ENCODE assay signal across 22 cellular contexts in genomic region chr12:39012870-39013269, GRCh38.
DNase-seq lines count a peak whose midpoint lies in the region; FAIRE-seq and TF ChIP-seq lines count a peak whose summit lies in the region.
"Had no signal": no experiment of that assay in that cellular context is flagged by ENCODE, and none has a peak within 500 bp of the region (broad histone marks: within the 10 kb centered on the region; RNA-seq: fewer than 3 reads in every experiment).

No MANE protein-coding gene starts in this region.

- H3K9ac ChIP-seq in H1 (replicated peaks in 1 of 4; ENCODE audit: extremely low read depth in 1 of 4, low read depth in 3 of 4, low read length in 3 of 4) (no peak overlapping the region), mesendoderm (ENCODE audit: low read length) (no peak overlapping the region)
- H3K9ac ChIP-seq: BLaER1 had no signal

- H3K4me2 ChIP-seq in H1 (ENCODE audit: insufficient read depth in 1 of 2, low read depth in 2 of 2, low read length in 2 of 2) (no peak overlapping the region), mesendoderm (ENCODE audit: low read length) (no peak overlapping the region)
- H3K4me2 ChIP-seq: BLaER1 had no signal

- H3K27me3 ChIP-seq in H1 (replicated peaks in 1 of 4; ENCODE audit: control insufficient read depth in 3 of 4, extremely low read depth in 1 of 4, insufficient read depth in 3 of 4, low read length in 3 of 4), result no peaks in the 10 kb centered on the region
- no peaks in the 10 kb centered on the region for H3K27me3 ChIP-seq in mesendoderm (ENCODE audit: insufficient read depth, low read length, poor library complexity)
- H3K27me3 ChIP-seq: BLaER1 had no signal

- H2BK120ac ChIP-seq in H1 (replicated peaks; ENCODE audit: low read depth, low read length), result no peak overlapping the region
- H2BK120ac ChIP-seq in mesendoderm (ENCODE audit: low read depth, low read length), result no peak overlapping the region

- H3K4me3 ChIP-seq in H1 (ENCODE audit: extremely low read depth in 1 of 4, insufficient read depth in 2 of 4, low read depth in 3 of 4, low read length in 4 of 4) (no peak overlapping the region), mesendoderm (ENCODE audit: low read length) (no peak overlapping the region)
- H3K4me3 ChIP-seq: BLaER1 had no signal

- no peak overlapping the region for H2AFZ ChIP-seq in H1 (ENCODE audit: low read length)

- H3K36me3 ChIP-seq in H1 (ENCODE audit: control insufficient read depth in 2 of 4, insufficient read depth in 4 of 4, low read length in 3 of 4) (no peaks in the 10 kb centered on the region), mesendoderm (ENCODE audit: control insufficient read depth, insufficient read depth, low read length) (no peaks in the 10 kb centered on the region)
- H3K36me3 ChIP-seq: BLaER1 had no signal

- H3K56ac ChIP-seq in H1 (replicated peaks; ENCODE audit: insufficient read length, low read depth, low read length) (no peak overlapping the region), mesendoderm (ENCODE audit: low read length) (no peak overlapping the region)

- H3K4me1 ChIP-seq in H1 (replicated peaks in 1 of 4; ENCODE audit: control insufficient read depth in 3 of 4, insufficient read depth in 4 of 4, low read length in 3 of 4) (no peaks in the 10 kb centered on the region), mesendoderm (ENCODE audit: control insufficient read depth, low read depth, low read length) (no peaks in the 10 kb centered on the region)
- H3K4me1 ChIP-seq: BLaER1 had no signal

- no peak overlapping the region for H2BK12ac ChIP-seq in H1 (ENCODE audit: low read depth, low read length)

- H4K20me1 ChIP-seq in H1 (replicated peaks in 1 of 2; ENCODE audit: control insufficient read depth in 1 of 2, insufficient read depth in 2 of 2, low read length in 2 of 2), result no peaks in the 10 kb centered on the region
- H4K20me1 ChIP-seq: BLaER1 had no signal

- no peak for TF ChIP-seq RAD21 in H1 (IDR thresholded peaks at IDR 0.05 in 1 of 2, conservative IDR thresholded peaks at IDR 0.05 in 1 of 2; ENCODE audit: low read depth in 2 of 2, low read length in 2 of 2)

- no peaks in the 10 kb centered on the region for H3K9me3 ChIP-seq in H1 (ENCODE audit: insufficient read depth in 2 of 2, low read depth in 1 of 2, low read length in 1 of 2)
- H3K9me3 ChIP-seq: BLaER1 had no signal

- no peak overlapping the region for H3K27ac ChIP-seq in H1 (ENCODE audit: low read depth, low read length)
- no peak overlapping the region for H3K27ac ChIP-seq in mesendoderm (ENCODE audit: low read depth, low read length)
- H3K27ac ChIP-seq: 22Rv1, BLaER1 had no signal

- H3K79me2 ChIP-seq in H1 (ENCODE audit: control insufficient read depth in 1 of 2, insufficient read depth in 2 of 2, low read length in 2 of 2) (no peaks in the 10 kb centered on the region), mesendoderm (ENCODE audit: control insufficient read depth, insufficient read depth, low read length) (no peaks in the 10 kb centered on the region)

- H2BK20ac ChIP-seq in H1 (ENCODE audit: low read length), result no peak overlapping the region

- no peaks in the 10 kb centered on the region for H3K23me2 ChIP-seq in H1 (ENCODE audit: low read depth, low read length)

- TF ChIP-seq POLR2A in H1 (IDR thresholded peaks at IDR 0.05; ENCODE audit: control extremely low read depth in 1 of 2, low read depth in 2 of 2, low read length in 2 of 2) (no peak), GM12892 (IDR thresholded peaks at IDR 0.05; ENCODE audit: low read depth, low read length) (no peak)

- H3K23ac ChIP-seq in H1 (ENCODE audit: insufficient read length) (no peak overlapping the region), mesendoderm (ENCODE audit: low read length) (no peak overlapping the region)

- DNase-seq in DMS53 (lab: John Stamatoyannopoulos, UW) (peak; percentile 44), DMS53 treated with DMSO at 0.1 percent for 48 hours (lab: John Stamatoyannopoulos, UW; ENCODE audit: unreplicated experiment) (no peak), RCC 7860 (ENCODE audit: low spot score) (peak; percentile 8), H1 (ENCODE audit: low read depth in 1 of 2, low spot score in 2 of 2) (no peak), mesendoderm (peak; percentile 15), AG08395 (ENCODE audit: low spot score) (no peak), GM12892 (ENCODE audit: insufficient read length) (no peak), SKM-1 (lab: John Stamatoyannopoulos, UW; ENCODE audit: unreplicated experiment) (no peak)
- DNase-seq: CD8-positive, alpha-beta T cell; DMS79 treated with DMSO at 0.1 percent for 48 hours; HFFc6; IMR-90; Kasumi-1; NCI-H1105 treated with DMSO at 0.1 percent for 48 hours; NCI-H1694 treated with DMSO at 0.1 percent for 48 hours; NCI-H345; NCI-H526 treated with DMSO at 0.1 percent for 48 hours; NK-92 treated with Interleukin-12 subunit alpha and Interleukin-12 subunit beta, amount 100 ng/mL, for 24 hours had no signal

- no peak for TF ChIP-seq CTCF in H1 (IDR thresholded peaks at IDR 0.05; ENCODE audit: control extremely low read depth in 1 of 3, insufficient read depth in 1 of 3, low read depth in 1 of 3, low read length in 3 of 3)

- no peak for FAIRE-seq in RCC 7860 (lab: Jason Lieb, UNC)
- FAIRE-seq in H1 (lab: Jason Lieb, UNC), result no peak
- no peak for FAIRE-seq in GM12892 (lab: Jason Lieb, UNC)
- FAIRE-seq: G401.6, H54 had no signal

- H2BK5ac ChIP-seq in H1 (ENCODE audit: low read depth, low read length), result no peak overlapping the region
- H2BK5ac ChIP-seq in mesendoderm (ENCODE audit: low read length), result no peak overlapping the region

- no peak overlapping the region for H2BK15ac ChIP-seq in H1 (ENCODE audit: low read length)
- H2BK15ac ChIP-seq in mesendoderm (replicated peaks; ENCODE audit: low read depth), result no peak overlapping the region

- no peak overlapping the region for H3K18ac ChIP-seq in H1 (ENCODE audit: extremely low read depth, low read length)
- H3K18ac ChIP-seq in mesendoderm (ENCODE audit: low read length), result no peak overlapping the region

- no peak overlapping the region for H3K14ac ChIP-seq in H1 (ENCODE audit: insufficient read length)

- H2AK5ac ChIP-seq in H1 (ENCODE audit: low read depth, low read length) (no peak overlapping the region), mesendoderm (ENCODE audit: low read length) (no peak overlapping the region)

- no peaks in the 10 kb centered on the region for H3K79me1 ChIP-seq in H1 (ENCODE audit: low read depth, low read length)
- no peaks in the 10 kb centered on the region for H3K79me1 ChIP-seq in mesendoderm (ENCODE audit: low read length)

- H4K91ac ChIP-seq in H1 (replicated peaks; ENCODE audit: insufficient read length, low read length), result no peak overlapping the region

- H4K5ac ChIP-seq in H1 (ENCODE audit: insufficient read length, low read depth, low read length) (no peak overlapping the region), mesendoderm (ENCODE audit: low read length) (no peak overlapping the region)

- H4K8ac ChIP-seq in H1 (ENCODE audit: extremely low read depth, insufficient read depth, low read length) (no peak overlapping the region), mesendoderm (ENCODE audit: low read depth, low read length) (no peak overlapping the region)

- WGBS in H1 (ENCODE audit: extremely low coverage in 1 of 2, insufficient coverage in 1 of 2, insufficient read length in 1 of 2, insufficient replicate concordance in 2 of 2, low coverage in 1 of 2, low lambda C conversion rate in 2 of 2, missing lambda C conversion rate in 1 of 2), 2 experiments, result 87% methylated on average over 1 of the region's 1 CpG; no CpG with 5 or more reads in 1 of the 2 experiments
- no CpG with 5 or more reads among the region's 1 CpG for whole genome bisulfite sequencing in mesendoderm (ENCODE audit: extremely low coverage, insufficient coverage, low lambda C conversion rate)

- POLR2A ChIA-PET in H1 (lab: Charles Lee; ENCODE audit: partially characterized antibody), result no interaction called here

- H3K4ac ChIP-seq in H1 (replicated peaks; ENCODE audit: insufficient read length, low read depth, low read length) (no peak overlapping the region), mesendoderm (ENCODE audit: low read depth, low read length) (no peak overlapping the region)

- no peak for TF ChIP-seq EP300 in H1 (IDR thresholded peaks at IDR 0.05; ENCODE audit: borderline replicate concordance in 1 of 2, low read depth in 2 of 2, low read length in 2 of 2)

- CTCF ChIA-PET in H1 (lab: Charles Lee; ENCODE audit: partially characterized antibody), result no interaction called here

TF ChIP-seq in H1, 55 proteins besides CTCF, POLR2A, EP300 and RAD21:
- no peak for TF ChIP-seq GTF2F1 (IDR thresholded peaks at IDR 0.05; ENCODE audit: borderline replicate concordance, low read depth, low read length)
- TF ChIP-seq CTBP2 (IDR thresholded peaks at IDR 0.05; ENCODE audit: borderline replicate concordance, insufficient read depth, insufficient read length, low read length), result no peak
- TF ChIP-seq SP4 (IDR thresholded peaks at IDR 0.05; ENCODE audit: low read length), result no peak
- TF ChIP-seq BCL11A (IDR thresholded peaks at IDR 0.05; ENCODE audit: low read depth in 2 of 2, low read length in 2 of 2), result no peak
- TF ChIP-seq BACH1 (IDR thresholded peaks at IDR 0.05; ENCODE audit: low read length), result peak; percentile 76

Comparison
In these comparisons a context has a peak if more than half of its experiments do, and no peak if none do; other contexts are left out.
1. DNase-seq: peak in DMS53 (single experiment), RCC 7860 (single experiment) and mesendoderm (single experiment); none in DMS53 treated with DMSO at 0.1 percent for 48 hours (single experiment), H1 (0 of 2), AG08395 (single experiment), GM12892 (single experiment) and SKM-1 (single experiment).